In the genomic region with DNA sequence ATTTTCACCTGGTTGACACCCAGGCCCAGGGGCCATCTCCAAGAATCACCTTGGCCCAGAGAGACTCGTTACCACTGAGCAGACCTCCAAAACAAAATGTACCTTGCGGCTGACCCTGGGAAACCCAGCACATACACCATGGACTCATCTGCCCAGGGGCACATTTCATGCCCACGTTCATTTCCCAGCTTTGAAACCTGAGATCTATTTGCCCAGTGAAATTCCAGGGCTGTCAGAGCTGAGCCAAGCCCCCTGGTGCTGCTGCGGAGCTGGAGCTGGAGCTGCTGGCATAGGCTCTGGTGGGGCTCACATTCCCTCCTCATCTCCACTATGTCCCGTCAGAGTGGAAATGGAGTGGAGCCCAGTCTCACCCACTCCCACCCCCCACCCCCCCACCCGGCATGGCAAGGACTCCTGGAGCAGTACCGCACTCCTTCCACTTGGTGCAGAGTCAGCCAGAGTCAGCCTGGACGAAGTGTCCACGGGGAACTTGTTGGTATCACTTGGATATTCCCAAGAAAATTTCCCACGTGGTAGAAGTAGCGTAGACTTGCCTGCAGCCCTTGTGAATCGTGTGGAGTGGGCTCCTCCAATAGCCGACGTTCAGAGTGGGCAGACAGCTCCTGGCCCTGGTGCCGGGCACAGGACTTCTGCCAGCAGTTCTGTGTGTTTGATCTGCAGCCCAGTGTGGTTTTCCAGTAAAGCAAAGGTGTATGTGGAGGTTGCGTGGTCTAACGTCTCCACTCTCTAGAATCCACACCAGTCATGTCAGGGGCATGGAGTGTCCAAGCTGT, we compare ENCODE assay signal across 17 cellular contexts. TPM values are rescaled to one million over a fixed set of nuclear protein-coding genes. Genes with fewer than 3 reads are reported as not detected.
A peak's percentile ranks its signal among the peaks of the same experiment; 100 is the strongest.
DNase-seq lines count a peak whose midpoint lies in the region; ATAC-seq and TF ChIP-seq lines count a peak whose summit lies in the region.
"Had no signal": no experiment of that assay in that cellular context is flagged by ENCODE, and none has a peak within 500 bp of the region (broad histone marks: within the 10 kb centered on the region; RNA-seq: fewer than 3 reads in every experiment).

No MANE protein-coding gene starts in this region.

- CTCF ChIA-PET in PC-3 (lab: Charles Lee) = interaction anchor here (0.9 kb wide), 1 partner anchor 12 kb away, joined by 4 read pairs; no protein-coding TSS in a partner anchor

- BruUV-seq in PC-3 (replicated peaks; lab: Mats Ljungman, UMichigan) = no TSS peak

- H3K36me3 ChIP-seq in PC-3 (ENCODE audit: low read depth, low read length) (no peaks in the 10 kb centered on the region), heart right ventricle (peaks cover 0 to 9% (median 0%) of the 10 kb centered on the region in 9 donors)
- H3K36me3 ChIP-seq: SJSA1 had no signal

- no peak overlapping the region for H3K9ac ChIP-seq in PC-3 (ENCODE audit: low read length)

- no peak overlapping the region for H3K27ac Mint-ChIP-seq in immature natural killer cell
- H3K27ac Mint-ChIP-seq: IgD-negative memory B cell had no signal

- no peak overlapping the region for H3K27ac ChIP-seq in PC-3 (ENCODE audit: low read length)
- H3K27ac ChIP-seq in heart right ventricle = no peak overlapping the region
- H3K27ac ChIP-seq: SJSA1 had no signal

- ATAC-seq in Right ventricle myocardium superior (ENCODE audit: poor library complexity) = peak; percentile 39
- ATAC-seq in PC-3 = peak; percentile 50
- ATAC-seq in heart right ventricle = peak; percentile 29 to 68 (median 53)
- ATAC-seq in sciatic nerve = no peak
- no peak for ATAC-seq in GM18907 (IDR thresholded peaks at IDR 0.05; ENCODE audit: unreplicated experiment)

- 57 to 62% methylated on average over 17 of the region's 17 CpGs for WGBS in heart right ventricle, 2 donors

- no peak overlapping the region for H3K4me3 ChIP-seq in PC-3 (ENCODE audit: low read length)
- no peak overlapping the region for H3K4me3 ChIP-seq in heart right ventricle
- H3K4me3 ChIP-seq: SJSA1 had no signal

- no peaks in the 10 kb centered on the region for H4K20me1 ChIP-seq in PC-3 (ENCODE audit: low read length)

- H3K4me2 ChIP-seq in PC-3 (ENCODE audit: low read length) = no peak overlapping the region

- H3K9me3 ChIP-seq in PC-3 (ENCODE audit: low read length) = no peaks in the 10 kb centered on the region
- no peaks in the 10 kb centered on the region for H3K9me3 ChIP-seq in heart right ventricle
- H3K9me3 ChIP-seq: SJSA1 had no signal

- no peaks in the 10 kb centered on the region for H3K79me2 ChIP-seq in PC-3 (ENCODE audit: low read length)

- no peak overlapping the region for H2AFZ ChIP-seq in PC-3 (ENCODE audit: low read length)

- H3K36me3 Mint-ChIP-seq in immature natural killer cell = peaks cover 0 to 6% (median 0%) of the 10 kb centered on the region in 3 donors
- H3K36me3 Mint-ChIP-seq: CD4-positive, CD25-positive, alpha-beta regulatory T cell had no signal

- intact Hi-C loops in Right ventricle myocardium superior (cut with DNase I) = no loop called here
- intact Hi-C loops in cardiac septum (cut with DNase I) = no loop called here
- intact Hi-C loops in PC-3 (cut with micrococcal nuclease) = no loop called here
- intact Hi-C loops in heart right ventricle (cut with DNase I) = no loop called here
- intact Hi-C loops in sciatic nerve (cut with DNase I) = no loop called here

- H3K4me1 ChIP-seq in PC-3 (ENCODE audit: insufficient read depth, low read length) (0 out of 2 replicates have a peak, but pooled peaks cover 4% of the 10 kb centered on the region), heart right ventricle (peaks cover 0 to 13% (median 0%) of the 10 kb centered on the region in 9 donors)
- H3K4me1 ChIP-seq: SJSA1 had no signal

- no peaks in the 10 kb centered on the region for H3K9me3 Mint-ChIP-seq in immature natural killer cell
- H3K9me3 Mint-ChIP-seq: CD4-positive, CD25-positive, alpha-beta regulatory T cell; IgD-negative memory B cell had no signal

- no peaks in the 10 kb centered on the region for H3K4me1 Mint-ChIP-seq in immature natural killer cell
- H3K4me1 Mint-ChIP-seq: IgD-negative memory B cell had no signal

- H3F3A ChIP-seq in PC-3 (ENCODE audit: low read length, unreplicated experiment) = no peaks in the 10 kb centered on the region

- TF ChIP-seq CTCF in PC-3 (conservative IDR thresholded peaks at IDR 0.05; ENCODE audit: low read depth, low read length) (no peak), heart right ventricle (IDR thresholded peaks at IDR 0.05) (no peak)

- DNase-seq in Right ventricle myocardium superior (no peak), cardiac septum (ENCODE audit: low spot score) (no peak), PC-3 (peak; percentile 42), heart right ventricle (no peak), sciatic nerve (ENCODE audit: low spot score) (peak; percentile 26), immature natural killer cell (no peak), NCI-H1694 (lab: John Stamatoyannopoulos, UW) (no peak)
- DNase-seq: AML-193; CD4-positive, CD25-positive, alpha-beta regulatory T cell; HCEC 1CT; NCI-H1092 treated with DMSO at 0.1 percent for 48 hours; NCI-H1694 treated with DMSO at 0.1 percent for 48 hours; NCI-H446 treated with DMSO at 0.1 percent for 48 hours; NCI-H774 had no signal

- POLR2A ChIA-PET in PC-3 (lab: Charles Lee; ENCODE audit: unreplicated experiment) = no interaction called here

- no peak overlapping the region for H3K4me3 Mint-ChIP-seq in immature natural killer cell
- H3K4me3 Mint-ChIP-seq: CD4-positive, CD25-positive, alpha-beta regulatory T cell; IgD-negative memory B cell had no signal

- no peaks in the 10 kb centered on the region for H3K9me2 ChIP-seq in PC-3 (replicated peaks; ENCODE audit: low read length)

- no peaks in the 10 kb centered on the region for H3K27me3 ChIP-seq in PC-3 (ENCODE audit: low read length)
- no peaks in the 10 kb centered on the region for H3K27me3 ChIP-seq in heart right ventricle
- H3K27me3 ChIP-seq: SJSA1 had no signal

- H3K27me3 Mint-ChIP-seq in immature natural killer cell (ENCODE audit: low read depth in 3 of 3) = peaks cover 0 to 3% (median 2%) of the 10 kb centered on the region in 3 donors
- H3K27me3 Mint-ChIP-seq: CD4-positive, CD25-positive, alpha-beta regulatory T cell had no signal

RNA-seq across cellular contexts. Expression of a gene that starts 18.1 kb away (rescaled TPM):
- total RNA-seq in Right ventricle myocardium superior (32.8 TPM), cardiac septum (28.4 TPM), PC-3 (2014; rRNA removed) (29.0 and 34.8 TPM in 2 replicates), heart right ventricle (10 to 100 TPM; 22.6 to 37.3 (median 31.3) TPM), sciatic nerve (34.1 TPM)
- polyA plus RNA-seq in heart right ventricle (10 to 100 TPM; 16.4 to 26.9 TPM), immature natural killer cell (10 to 100 TPM; 37.9 to 61.4 (median 55.1) TPM)

RNA-seq across cellular contexts. Expression of a gene that starts 18.4 kb away (rescaled TPM):
- total RNA-seq in Right ventricle myocardium superior (not detected), cardiac septum (0.67 TPM), PC-3 (2014; rRNA removed) (not detected in 2 replicates), heart right ventricle (under 1 TPM in 8 of 10 donors, not detected in 2; 0.09 to 0.71 (median 0.31) TPM), sciatic nerve (not detected)
- polyA plus RNA-seq in heart right ventricle (under 1 TPM; 0.35 to 0.66 TPM), immature natural killer cell (not detected)
- total RNA-seq: CD4-positive, CD25-positive, alpha-beta regulatory T cell; SJSA1 had no signal
- polyA plus RNA-seq: IgD-negative memory B cell had no signal

RNA-seq across cellular contexts. Expression of a gene that starts 41.7 kb away (rescaled TPM):
- total RNA-seq in Right ventricle myocardium superior (181 TPM), cardiac septum (182 TPM), PC-3 (2014; rRNA removed) (15.5 and 15.8 TPM in 2 replicates), heart right ventricle (100 to 1,000 TPM in 9 of 10 donors, 10 to 100 TPM in 1; 97.2 to 215 (median 152) TPM), sciatic nerve (1.5 TPM)
- polyA plus RNA-seq in heart right ventricle (10 to 100 TPM; 61.9 to 94.7 TPM), immature natural killer cell (not detected)
- total RNA-seq: CD4-positive, CD25-positive, alpha-beta regulatory T cell had no signal
- polyA plus RNA-seq: CD4-positive, CD25-positive, alpha-beta regulatory T cell; IgD-negative memory B cell had no signal

Comparison
In these comparisons a context has a peak if more than half of its experiments do, and no peak if none do; other contexts are left out.
1. ATAC-seq: peak in Right ventricle myocardium superior (single experiment), PC-3 (single experiment) and heart right ventricle (8 of 8); none in sciatic nerve (single experiment) and GM18907 (single experiment).
2. DNase-seq: peak in PC-3 (single experiment) and sciatic nerve (single experiment); none in Right ventricle myocardium superior (single experiment), cardiac septum (single experiment), heart right ventricle (0 of 2), immature natural killer cell (0 of 3) and NCI-H1694 (single experiment).